8 cellular contexts compared by ENCODE assay signal in genomic region chr19:57599761-57600383, GRCh38. TPM values are rescaled to one million over a fixed set of nuclear protein-coding genes. Genes with fewer than 3 reads are reported as not detected.
A peak's percentile ranks its signal among the peaks of the same experiment; 100 is the strongest.
DNase-seq lines count a peak whose midpoint lies in the region; ATAC-seq, FAIRE-seq and TF ChIP-seq lines count a peak whose summit lies in the region.

ZNF530 (plus strand) TSS chr19:57599885; CDS start chr19:57604346, 4,461 bp downstream.

- H3K4me3 Mint-ChIP-seq in central memory CD8-positive, alpha-beta T cell: peak within 1 kb of the TSS; percentile 81

- ATAC-seq in GM18867 (IDR thresholded peaks at IDR 0.05; ENCODE audit: unreplicated experiment) (peak; percentile 95), HG03108 (IDR thresholded peaks at IDR 0.05; ENCODE audit: unreplicated experiment) (peak; percentile 90)
- peak; percentile 91 for ATAC-seq in central memory CD8-positive, alpha-beta T cell (replicated peaks; ENCODE audit: extremely low read depth, poor library complexity, severe bottlenecking)

- H3K36me3 ChIP-seq in A673 (ENCODE audit: insufficient read depth, low read length, poor library complexity, severe bottlenecking): peaks cover 4% of the 10 kb centered on the region

- H3K27ac ChIP-seq in A673 (ENCODE audit: low read depth, low read length, poor library complexity, severe bottlenecking): peak within 1 kb of the TSS; percentile 31

- no peaks in the 10 kb centered on the region for H3K4me1 ChIP-seq in A673 (ENCODE audit: insufficient read depth, low read length, poor library complexity, severe bottlenecking)

- H3K27me3 Mint-ChIP-seq in central memory CD8-positive, alpha-beta T cell: no peaks in the 10 kb centered on the region

- no TSS peak for BruUV-seq in A673 (replicated peaks; lab: Mats Ljungman, UMichigan)

- H3K9me3 Mint-ChIP-seq in central memory CD8-positive, alpha-beta T cell: peaks cover 33% of the 10 kb centered on the region

- peak within 1 kb of the TSS; percentile 68 for H3K27ac Mint-ChIP-seq in central memory CD8-positive, alpha-beta T cell (ENCODE audit: low read depth)

- CTCF ChIA-PET in A673 (lab: Charles Lee): no interaction called here

- H3K9me3 ChIP-seq in A673 (ENCODE audit: low read depth, low read length, poor library complexity, severe bottlenecking): peaks cover 17% of the 10 kb centered on the region

- peak within 1 kb of the TSS; percentile 88 for H3K4me3 ChIP-seq in A673 (ENCODE audit: low read depth, low read length, poor library complexity, severe bottlenecking)

- intact Hi-C loops in A673 (cut with micrococcal nuclease; ENCODE audit: unreplicated experiment): no loop called here

- no peak for TF ChIP-seq CTCF in A673 (conservative IDR thresholded peaks at IDR 0.05; ENCODE audit: low read depth, low read length)

- H3K27me3 ChIP-seq in A673 (replicated peaks; ENCODE audit: insufficient read depth, low read depth, low read length, poor library complexity): no peaks in the 10 kb centered on the region

- peaks cover 4% of the 10 kb centered on the region for H3K36me3 Mint-ChIP-seq in central memory CD8-positive, alpha-beta T cell (ENCODE audit: insufficient read depth)

- peak; percentile 96 for FAIRE-seq in islet of Langerhans (lab: Jason Lieb, UNC)

- POLR2A ChIA-PET in A673 (lab: Charles Lee; ENCODE audit: low non-redundant PET): no interaction called here

- DNase-seq in A673 (ENCODE audit: low spot score) (peak; percentile 95), NCI-H2196 treated with DMSO at 0.1 percent for 48 hours (lab: John Stamatoyannopoulos, UW; ENCODE audit: unreplicated experiment) (peak; percentile 87)
- peak; percentile 64 to 80 (median 74) for DNase-seq in activated CD4-positive, CD25-positive, alpha-beta regulatory T cell (lab: John Stamatoyannopoulos, UW)
- DNase-seq in central memory CD8-positive, alpha-beta T cell (ENCODE audit: low spot score in 2 of 2): peak; percentile 66 to 67
- DNase-seq in stimulated activated CD4-positive, alpha-beta T cell treated with anti-CD3 and anti-CD28 coated beads, Interleukin-12 subunit alpha, Interleukin-12 subunit beta, amount 100 ng/mL, for 24 hours (ENCODE audit: low read depth in 2 of 2): peak; percentile 83 to 84

- peaks cover 22% of the 10 kb centered on the region for H3K4me1 Mint-ChIP-seq in central memory CD8-positive, alpha-beta T cell

RNA-seq across cellular contexts. Expression of gene ZNF530, which starts in this region (rescaled TPM):
- total RNA-seq in A673 (2021): 9.4 and 11.3 TPM in 2 replicates

Comparison
In these comparisons a context has a peak if more than half of its experiments do, and no peak if none do; other contexts are left out.
1. Peak in every context shown above with its lines: DNase-seq, ATAC-seq, H3K4me3 ChIP-seq and H3K27ac ChIP-seq.